In the genomic region with DNA sequence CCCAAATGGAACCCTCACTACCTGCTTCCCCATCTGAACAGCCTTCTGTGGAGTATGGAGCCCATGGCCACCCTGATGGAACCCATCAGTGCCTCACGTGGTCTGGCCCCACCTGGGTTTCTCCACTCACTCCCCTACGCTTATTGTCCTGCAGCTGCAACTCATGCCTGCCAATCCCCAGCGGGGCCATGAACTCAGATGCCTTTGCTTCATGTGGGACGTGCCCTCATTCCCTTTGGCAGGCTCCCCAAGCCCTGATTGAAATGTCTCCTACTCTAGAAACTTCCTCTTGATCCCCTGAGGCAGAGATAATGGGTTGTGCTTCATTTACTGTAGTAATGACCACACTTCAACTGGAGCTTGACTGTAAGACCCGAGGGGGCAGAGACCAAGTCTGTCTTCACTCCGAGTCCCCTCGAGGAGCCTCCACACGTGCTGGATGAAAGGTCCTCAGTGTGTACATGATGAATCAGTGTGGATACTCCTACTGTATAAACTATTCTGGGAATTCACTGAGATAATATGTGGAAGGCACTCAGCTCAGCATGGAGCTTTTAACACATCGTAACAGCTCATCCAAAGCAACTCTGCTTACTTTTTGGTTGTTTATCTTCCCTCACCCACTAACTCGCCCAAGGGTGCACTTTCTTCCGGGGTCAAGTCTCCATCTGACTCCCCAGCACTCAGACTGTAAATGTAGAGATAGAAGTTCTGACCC, we compare ENCODE assay signal across 18 cellular contexts.
DNase-seq lines count a peak whose midpoint lies in the region; ATAC-seq, FAIRE-seq and TF ChIP-seq lines count a peak whose summit lies in the region.
"Had no signal": no experiment of that assay in that cellular context is flagged by ENCODE, and none has a peak within 500 bp of the region (broad histone marks: within the 10 kb centered on the region; RNA-seq: fewer than 3 reads in every experiment).

No MANE protein-coding gene starts in this region.

- H3K4me3 ChIP-seq in K562 (no peak overlapping the region), smooth muscle cell (no peak overlapping the region)
- H3K4me3 ChIP-seq: skin epidermis had no signal

- H3K9me3 ChIP-seq in K562 (replicated peaks; ENCODE audit: control insufficient read depth, insufficient read depth, low read depth, low read length): no peaks in the 10 kb centered on the region
- no peaks in the 10 kb centered on the region for H3K9me3 ChIP-seq in smooth muscle cell (replicated peaks; ENCODE audit: low read depth)

- no peak overlapping the region for H3K27ac ChIP-seq in K562 (ENCODE audit: extremely low read depth, low read depth, low read length)
- peak overlapping the region; percentile 97 for H3K27ac ChIP-seq in smooth muscle cell (ENCODE audit: low read depth)

- H3K9ac ChIP-seq in K562 (ENCODE audit: insufficient read depth in 1 of 2, low read depth in 2 of 2, low read length in 2 of 2) (peak overlapping the region in 1 of 2 experiments; percentile 17; a peak in 1 of 4 replicates), smooth muscle cell (ENCODE audit: low read depth) (peak overlapping the region; percentile 21)

- CTCF ChIA-PET in K562 (lab: Yijun Ruan, JAX; ENCODE audit: low intra/inter-chr PET ratio): no interaction called here

- H3K9me1 ChIP-seq in K562 (ENCODE audit: control insufficient read depth, insufficient read depth, low read length): no peaks in the 10 kb centered on the region

- no peak; the same call in 1 of the 2 replicates for TF ChIP-seq EP300 in K562 (IDR thresholded peaks at IDR 0.05; ENCODE audit: low read length)

- peaks cover 47% of the 10 kb centered on the region for H3F3A ChIP-seq in smooth muscle cell (ENCODE audit: low read depth)

- DNase-seq in activated T-cell treated with anti-CD3 and anti-CD28 coated beads, Interleukin-2, amount 50 U/mL, for 72 hours: no peak
- DNase-seq in activated T-cell treated with anti-CD3 and anti-CD28 coated beads, Interleukin-2, amount 50 U/mL, for 1 hour: no peak
- DNase-seq in K562 (ENCODE audit: extremely low read depth in 1 of 4, low spot score in 3 of 4) (peak in 1 of 4 experiments; percentile 57), immature natural killer cell (no peak), smooth muscle cell (lab: John Stamatoyannopoulos, UW; ENCODE audit: unreplicated experiment) (no peak), ureter (ENCODE audit: low spot score) (no peak)
- DNase-seq: activated gamma-delta T cell treated with Interleukin-2 at 50 U/mL for 16 hours, H7, hippocampal formation, Karpas-422, NCI-H2029 treated with DMSO at 0.1 percent for 48 hours, NCI-H82, SHP77 treated with DMSO at 0.1 percent for 48 hours, substantia nigra had no signal

- no peak for ATAC-seq in activated T-cell treated with anti-CD3 and anti-CD28 coated beads, Interleukin-2, amount 50 U/mL, for 72 hours (replicated peaks in 1 of 2)
- ATAC-seq in K562: no peak; the same call in 2 of the 3 replicates
- ATAC-seq in HG03432 (IDR thresholded peaks at IDR 0.05; ENCODE audit: unreplicated experiment): no peak
- no peak for ATAC-seq in HG03442 (IDR thresholded peaks at IDR 0.05; ENCODE audit: unreplicated experiment)

- TF ChIP-seq CTCF in K562 (IDR thresholded peaks at IDR 0.05 in 2 of 3, conservative IDR thresholded peaks at IDR 0.05 in 1 of 3; ENCODE audit: insufficient read depth in 2 of 3, low read depth in 1 of 3, low read length in 3 of 3) (no peak), smooth muscle cell (IDR thresholded peaks at IDR 0.05; ENCODE audit: borderline replicate concordance, insufficient read depth, poor library complexity, severe bottlenecking) (no peak)

- POLR2A ChIA-PET in K562 (lab: Yijun Ruan, JAX): interaction anchor here (0.8 to 2.5 kb wide), 2 partner anchors 10 to 13 kb away, joined by 4 to 8 read pairs; no protein-coding TSS in a partner anchor

- peak; percentile 40 for FAIRE-seq in K562 (lab: Jason Lieb, UNC)
- FAIRE-seq: A204.1 had no signal

- H3K79me2 ChIP-seq in K562 (ENCODE audit: control insufficient read depth, insufficient read depth, low read length) (no peaks in the 10 kb centered on the region), smooth muscle cell (ENCODE audit: low read depth) (no peaks in the 10 kb centered on the region)

- WGBS in K562 (ENCODE audit: insufficient coverage, low coverage, missing lambda C conversion rate): 37% methylated on average over 11 of the region's 11 CpGs
- 35% methylated on average over 11 of the region's 11 CpGs for WGBS in smooth muscle cell (ENCODE audit: low lambda C conversion rate)

- TF ChIP-seq RAD21 in K562 (CRISPR knock-in tag; conservative IDR thresholded peaks at IDR 0.05 in 1 of 2, IDR thresholded peaks at IDR 0.05 in 1 of 2): no peak

- BruUV-seq in K562 (replicated peaks; lab: Mats Ljungman, UMichigan): no TSS peak

- no peak overlapping the region for H3K4me3 Mint-ChIP-seq in activated T-cell treated with anti-CD3 and anti-CD28 coated beads, Interleukin-2, amount 50 U/mL, for 72 hours
- H3K4me3 Mint-ChIP-seq in immature natural killer cell: no peak overlapping the region

- H3K36me3 Mint-ChIP-seq in activated T-cell treated with anti-CD3 and anti-CD28 coated beads, Interleukin-2, amount 50 U/mL, for 72 hours (ENCODE audit: insufficient read depth in 2 of 2): peaks cover 4 to 11% of the 10 kb centered on the region in 2 donors
- H3K36me3 Mint-ChIP-seq in immature natural killer cell: peaks cover 3 to 21% (median 11%) of the 10 kb centered on the region in 3 donors

- H4K20me1 ChIP-seq in K562 (replicated peaks; ENCODE audit: control insufficient read depth, insufficient read depth, low read length) (no peaks in the 10 kb centered on the region), smooth muscle cell (ENCODE audit: low read depth) (no peaks in the 10 kb centered on the region)

- H3K4me2 ChIP-seq in K562 (ENCODE audit: insufficient read depth, low read length): peak overlapping the region; percentile 16; the same call in 1 of the 2 replicates
- H3K4me2 ChIP-seq in smooth muscle cell: peak overlapping the region; percentile 68

- H3K9me3 Mint-ChIP-seq in activated T-cell treated with anti-CD3 and anti-CD28 coated beads, Interleukin-2, amount 50 U/mL, for 72 hours: no peaks in the 10 kb centered on the region
- no peaks in the 10 kb centered on the region for H3K9me3 Mint-ChIP-seq in immature natural killer cell

- H3K36me3 ChIP-seq in K562 (ENCODE audit: control insufficient read depth, insufficient read depth, low read length) (no peaks in the 10 kb centered on the region; the same call in 1 of the 3 replicates), smooth muscle cell (ENCODE audit: low read depth) (no peaks in the 10 kb centered on the region)

- H3K27me3 ChIP-seq in K562 (ENCODE audit: control insufficient read depth in 2 of 2, insufficient read depth in 2 of 2, low read length in 2 of 2) (no peaks in the 10 kb centered on the region), smooth muscle cell (ENCODE audit: low read depth) (no peaks in the 10 kb centered on the region)

- peak overlapping the region; percentile 74 for H3K27ac Mint-ChIP-seq in activated T-cell treated with anti-CD3 and anti-CD28 coated beads, Interleukin-2, amount 50 U/mL, for 72 hours
- peak overlapping the region in 5 of 6 donors; percentile 62 to 93 (median 83) for H3K27ac Mint-ChIP-seq in immature natural killer cell

- no peaks in the 10 kb centered on the region for H3K27me3 Mint-ChIP-seq in activated T-cell treated with anti-CD3 and anti-CD28 coated beads, Interleukin-2, amount 50 U/mL, for 72 hours (ENCODE audit: low read depth)
- H3K27me3 Mint-ChIP-seq in immature natural killer cell (ENCODE audit: low read depth in 3 of 3): peaks cover 2 to 11% (median 8%) of the 10 kb centered on the region in 3 donors

- intact Hi-C loops in K562 (cut with micrococcal nuclease): no loop called here

- no peak for TF ChIP-seq POLR2A in K562 (conservative IDR thresholded peaks at IDR 0.05)

- in situ Hi-C loops in K562 (cut with MboI): no loop called here

- H3K4me1 ChIP-seq in K562 (replicated peaks in 1 of 2; ENCODE audit: control insufficient read depth in 2 of 2, insufficient read depth in 2 of 2, low read length in 2 of 2): peaks cover 15 to 49% of the 10 kb centered on the region in 2 experiments
- H3K4me1 ChIP-seq in smooth muscle cell (ENCODE audit: low read depth): peaks cover 17% of the 10 kb centered on the region

- peak overlapping the region; percentile 60; the same call in 1 of the 2 replicates for H2AFZ ChIP-seq in K562 (ENCODE audit: low read depth, low read length)
- no peak overlapping the region for H2AFZ ChIP-seq in smooth muscle cell (ENCODE audit: low read depth)

- H3K4me1 Mint-ChIP-seq in activated T-cell treated with anti-CD3 and anti-CD28 coated beads, Interleukin-2, amount 50 U/mL, for 72 hours (ENCODE audit: low read depth): peaks cover 42% of the 10 kb centered on the region
- H3K4me1 Mint-ChIP-seq in immature natural killer cell: peaks cover 71 to 84% of the 10 kb centered on the region in 2 donors

TF ChIP-seq in K562, 482 proteins besides CTCF, POLR2A, EP300 and RAD21 (continues in another document):
- no peak for TF ChIP-seq BMI1 (IDR thresholded peaks at IDR 0.05; ENCODE audit: low read length)
